ENCODE assay signal across 19 cellular contexts in genomic region chrX:22395372-22395771, GRCh38.
DNase-seq lines count a peak whose midpoint lies in the region; ATAC-seq and TF ChIP-seq lines count a peak whose summit lies in the region.
"Had no signal": no experiment of that assay in that cellular context is flagged by ENCODE, and none has a peak within 500 bp of the region (broad histone marks: within the 10 kb centered on the region; RNA-seq: fewer than 3 reads in every experiment).

No MANE protein-coding gene starts in this region.

- H3K27ac ChIP-seq in caudate nucleus (ENCODE audit: low read depth, low read length) (no peak overlapping the region), right lobe of liver (no peak overlapping the region), upper lobe of left lung (no peak overlapping the region)
- H3K27ac ChIP-seq: HL-60 had no signal

- no peak for TF ChIP-seq POLR2A in right lobe of liver (IDR thresholded peaks at IDR 0.05)
- no peak for TF ChIP-seq POLR2A in upper lobe of left lung (IDR thresholded peaks at IDR 0.05)

- H3K27me3 ChIP-seq in right lobe of liver (no peaks in the 10 kb centered on the region), upper lobe of left lung (no peaks in the 10 kb centered on the region)

- H3K4me1 ChIP-seq in right lobe of liver (no peaks in the 10 kb centered on the region), upper lobe of left lung (no peaks in the 10 kb centered on the region)

- TF ChIP-seq EP300 in upper lobe of left lung (IDR thresholded peaks at IDR 0.05): no peak

- H3K36me3 Mint-ChIP-seq in chondrocyte (ENCODE audit: low read depth): peaks cover 2% of the 10 kb centered on the region
- H3K36me3 Mint-ChIP-seq: memory B cell; naive thymus-derived CD8-positive, alpha-beta T cell had no signal

- H3K4me3 ChIP-seq in right lobe of liver (no peak overlapping the region), upper lobe of left lung (no peak overlapping the region)

- H3K27me3 Mint-ChIP-seq in chondrocyte (ENCODE audit: low read depth): no peaks in the 10 kb centered on the region
- H3K27me3 Mint-ChIP-seq: activated B cell treated with CpG ODN at 0.5 μM for 24 hours; B cell; memory B cell; naive thymus-derived CD8-positive, alpha-beta T cell had no signal

- 67% methylated on average over 4 of the region's 4 CpGs for WGBS in right lobe of liver (ENCODE audit: insufficient coverage, low coverage, low lambda C conversion rate, missing lambda C conversion rate)
- 71 to 97% methylated on average over 4 of the region's 4 CpGs for WGBS in upper lobe of left lung, 2 donors

- peaks cover 27% of the 10 kb centered on the region for H3K9me3 Mint-ChIP-seq in chondrocyte (ENCODE audit: low read depth)
- H3K9me3 Mint-ChIP-seq: activated B cell treated with CpG ODN at 0.5 μM for 24 hours; activated naive CD8-positive, alpha-beta T cell treated with anti-CD3 and anti-CD28 coated beads, Interleukin-2, amount 50 U/mL, for 24 hours; memory B cell had no signal

- ATAC-seq in HG03354 (IDR thresholded peaks at IDR 0.05; ENCODE audit: poor library complexity, severe bottlenecking, unreplicated experiment) (no peak), right lobe of liver (no peak), upper lobe of left lung (ENCODE audit: low FRiP score in 2 of 2) (no peak)
- ATAC-seq: activated naive CD8-positive, alpha-beta T cell treated with anti-CD3 and anti-CD28 coated beads, Interleukin-2, amount 50 U/mL, for 24 hours; naive thymus-derived CD8-positive, alpha-beta T cell had no signal

- peak overlapping the region; percentile 42 for H3K27ac Mint-ChIP-seq in chondrocyte (ENCODE audit: unreplicated experiment)
- H3K27ac Mint-ChIP-seq: activated B cell treated with CpG ODN at 0.5 μM for 24 hours; activated naive CD8-positive, alpha-beta T cell treated with anti-CD3 and anti-CD28 coated beads, Interleukin-2, amount 50 U/mL, for 24 hours; B cell; memory B cell; naive thymus-derived CD8-positive, alpha-beta T cell had no signal

- peaks cover 65% of the 10 kb centered on the region for H3K4me1 Mint-ChIP-seq in chondrocyte (ENCODE audit: low read depth)
- H3K4me1 Mint-ChIP-seq: activated B cell treated with CpG ODN at 0.5 μM for 24 hours; activated naive CD8-positive, alpha-beta T cell treated with anti-CD3 and anti-CD28 coated beads, Interleukin-2, amount 50 U/mL, for 24 hours; B cell; memory B cell; naive thymus-derived CD8-positive, alpha-beta T cell had no signal

- TF ChIP-seq CTCF in chondrocyte (IDR thresholded peaks at IDR 0.05) (no peak), right lobe of liver (IDR thresholded peaks at IDR 0.05) (no peak), upper lobe of left lung (IDR thresholded peaks at IDR 0.05) (no peak)

- H3K9me3 ChIP-seq in right lobe of liver (no peaks in the 10 kb centered on the region), upper lobe of left lung (no peaks in the 10 kb centered on the region)

- no peak overlapping the region for H3K4me3 Mint-ChIP-seq in chondrocyte (ENCODE audit: unreplicated experiment)
- H3K4me3 Mint-ChIP-seq: activated B cell treated with CpG ODN at 0.5 μM for 24 hours; activated naive CD8-positive, alpha-beta T cell treated with anti-CD3 and anti-CD28 coated beads, Interleukin-2, amount 50 U/mL, for 24 hours; B cell; memory B cell; naive thymus-derived CD8-positive, alpha-beta T cell had no signal

- intact Hi-C loops in right lobe of liver (cut with DNase I): no loop called here

- H3K36me3 ChIP-seq in right lobe of liver (no peaks in the 10 kb centered on the region), upper lobe of left lung (no peaks in the 10 kb centered on the region)

- peak; percentile 41 for DNase-seq in EL
- DNase-seq in OCI-M1 (lab: John Stamatoyannopoulos, UW): peak; percentile 9
- no peak for DNase-seq in chondrocyte (ENCODE audit: low spot score)
- peak; percentile 9 to 73 for DNase-seq in lung microvascular endothelial cell (ENCODE audit: low read depth in 2 of 2)
- DNase-seq in caudate nucleus (lab: John Stamatoyannopoulos, UW): no peak
- DNase-seq in right lobe of liver: no peak
- DNase-seq in upper lobe of left lung: no peak
- DNase-seq: activated B cell treated with CpG ODN at 0.5 μM for 24 hours; activated naive CD8-positive, alpha-beta T cell treated with anti-CD3 and anti-CD28 coated beads, Interleukin-2, amount 50 U/mL, for 24 hours; H7; KBM-7; naive thymus-derived CD8-positive, alpha-beta T cell; NCI-H1417 treated with DMSO at 0.1 percent for 48 hours; SHP77; T-helper 2 cell had no signal

Comparison
In these comparisons a context has a peak if more than half of its experiments do, and no peak if none do; other contexts are left out.
1. DNase-seq: peak in EL (single experiment), OCI-M1 (single experiment) and lung microvascular endothelial cell (2 of 2); none in chondrocyte (single experiment), caudate nucleus (0 of 61), right lobe of liver (0 of 3) and upper lobe of left lung (0 of 2).